Comparison of ENCODE assay signal across 6 cellular contexts in genomic region chr2:241475267-241475666, GRCh38.
"Had no signal": no experiment of that assay in that cellular context is flagged by ENCODE, and none has a peak within 500 bp of the region (broad histone marks: within the 10 kb centered on the region; RNA-seq: fewer than 3 reads in every experiment).

No MANE protein-coding gene starts in this region.

- H2AFZ ChIP-seq: GM23338 had no signal

- ATAC-seq: GM23338, K562 had no signal

- H3K4me2 ChIP-seq: GM23338 had no signal

- DNase-seq: H9, HCEC 1CT, HFFc6, IMR-90 had no signal

- H3K4me3 ChIP-seq: GM23338, K562 had no signal
